Comparison of ENCODE assay signal across 1 cellular context in genomic region chr6:125954735-125955410, GRCh38.
TF ChIP-seq lines count a peak whose summit lies in the region.

No MANE protein-coding gene starts in this region.

TF ChIP-seq in HEK293, 187 proteins besides CTCF, POLR2A, EP300 and RAD21:
- peak; percentile 62; the same call in 1 of the 2 replicates for TF ChIP-seq ZNF664 (tag by site-specific recombination; IDR thresholded peaks at IDR 0.05)
- no peak for TF ChIP-seq FEZF1 (tag by site-specific recombination; IDR thresholded peaks at IDR 0.05)
